8 cellular contexts compared by ENCODE assay signal in genomic region chr4:77193511-77194236, GRCh38. TPM values are rescaled to one million over a fixed set of nuclear protein-coding genes. Genes with fewer than 3 reads are reported as not detected.
DNase-seq lines count a peak whose midpoint lies in the region; TF ChIP-seq lines count a peak whose summit lies in the region.

No MANE protein-coding gene starts in this region.

- H3K36me3 ChIP-seq in H7 (replicated peaks; ENCODE audit: control insufficient read depth, insufficient read depth, low read length): no peaks in the 10 kb centered on the region

- peak; percentile 82 for DNase-seq in GM10266 (ENCODE audit: extremely low spot score)
- DNase-seq in H7: peak; percentile 85
- peak; percentile 91 for DNase-seq in NOMO-1 treated with DMSO at 0.1 percent for 48 hours (lab: John Stamatoyannopoulos, UW; ENCODE audit: unreplicated experiment)
- DNase-seq in activated T-helper 1 cell treated with Interleukin-2 at 50 U/mL for 16 hours (ENCODE audit: low read depth): peak; percentile 54
- DNase-seq in islet precursor cell: peak; percentile 79
- DNase-seq in stimulated activated CD8-positive, alpha-beta memory T cell treated with anti-CD3 and anti-CD28 coated beads, Interleukin-4, amount 100 ng/mL, for 4 hours (ENCODE audit: low read depth in 2 of 2, low spot score in 1 of 2): peak; percentile 51 to 53
- no peak for DNase-seq in 8988T
- no peak for DNase-seq in middle frontal gyrus (ENCODE audit: extremely low spot score, low spot score)

- H3K4me3 ChIP-seq in H7 (ENCODE audit: insufficient read depth, low read depth, low read length): no peak overlapping the region

- H3K27me3 ChIP-seq in H7 (ENCODE audit: control insufficient read depth, insufficient read depth, low read length): peaks cover 3% of the 10 kb centered on the region; the same call in 1 of the 2 replicates

- no peak for TF ChIP-seq CTCF in GM10266 (IDR thresholded peaks at IDR 0.05; ENCODE audit: control insufficient read depth, insufficient read depth, low read depth, missing control alignments)

RNA-seq across cellular contexts. Expression of gene CCNG2, which starts 36.7 kb away (rescaled TPM):
- 6.2 and 8.6 TPM in 2 replicates for total RNA-seq in H7 (2014; rRNA removed; shearing (Covaris generic))

Comparison
In these comparisons a context has a peak if more than half of its experiments do, and no peak if none do; other contexts are left out.
1. DNase-seq: peak in GM10266 (single experiment), H7 (single experiment), NOMO-1 treated with DMSO at 0.1 percent for 48 hours (single experiment), activated T-helper 1 cell treated with Interleukin-2 at 50 U/mL for 16 hours (single experiment), islet precursor cell (single experiment) and stimulated activated CD8-positive, alpha-beta memory T cell treated with anti-CD3 and anti-CD28 coated beads, Interleukin-4, amount 100 ng/mL, for 4 hours (2 of 2); none in 8988T (single experiment) and middle frontal gyrus (single experiment).